In the genomic region with DNA sequence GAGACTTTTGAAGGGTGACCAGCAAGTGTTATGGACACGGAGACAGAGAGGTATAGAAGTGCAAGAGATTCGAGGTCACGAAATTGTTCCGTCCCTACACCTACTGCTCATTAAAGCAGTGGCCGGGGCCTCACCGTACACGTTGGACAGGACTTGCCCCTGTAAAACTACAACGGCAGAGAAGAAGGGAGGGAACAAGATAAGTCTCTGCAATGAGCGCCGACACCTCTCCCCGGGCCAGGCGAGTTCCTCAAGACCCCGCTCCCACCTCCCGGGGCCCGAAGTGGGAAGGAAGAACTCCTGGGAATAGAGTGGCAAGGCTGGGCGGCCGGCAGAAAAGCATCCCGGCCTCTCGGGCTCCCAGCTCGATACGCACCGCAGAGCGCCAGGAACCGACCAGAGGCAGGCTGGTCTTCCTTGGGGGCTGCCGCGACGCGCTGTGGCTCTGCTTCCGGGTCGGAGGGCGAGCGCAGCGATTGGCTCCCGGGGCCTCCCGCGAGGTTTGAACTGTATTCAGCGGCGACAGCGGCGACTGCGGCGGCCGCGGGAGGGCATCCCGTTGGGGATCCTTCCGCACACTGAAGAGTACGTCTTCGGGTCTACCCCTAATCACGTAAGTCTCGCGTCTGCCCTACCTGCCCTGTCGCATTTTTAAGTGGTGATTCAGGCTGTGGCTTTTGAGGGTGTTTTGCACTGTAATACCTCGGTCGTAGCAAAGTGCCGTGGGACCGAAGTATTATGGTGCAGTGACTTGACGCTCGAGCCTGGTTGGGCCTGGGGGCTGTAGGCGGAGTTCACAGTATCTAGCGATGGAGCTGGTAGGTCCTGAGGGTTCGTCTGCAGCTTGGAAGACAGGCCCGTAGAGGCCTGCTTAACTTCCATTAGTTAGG, we compare ENCODE assay signal across 8 cellular contexts. TPM values are rescaled to one million over a fixed set of nuclear protein-coding genes. Genes with fewer than 3 reads are reported as not detected.
DNase-seq lines count a peak whose midpoint lies in the region; ATAC-seq and TF ChIP-seq lines count a peak whose summit lies in the region.

Gene NUP37, minus strand, starts transcription at position 441 of the 890 bp plus-strand sequence. CDS start 1,596 bp downstream, outside the sequence.
Gene PARPBP, plus strand, starts transcription at position 510 of the 890 bp plus-strand sequence. CDS start 3,706 bp downstream, outside the sequence.

- peak; percentile 29 to 61 for TF ChIP-seq POLR2A in adrenal gland (IDR thresholded peaks at IDR 0.05)

- peaks cover 0 to 21% of the 10 kb centered on the region in 2 donors for H3K36me3 ChIP-seq in adrenal gland (replicated peaks in 1 of 2)
- peaks cover 0 to 36% (median 0%) of the 10 kb centered on the region in 9 donors for H3K36me3 ChIP-seq in heart right ventricle

- TF ChIP-seq CTCF in GM12875 (IDR thresholded peaks at IDR 0.05; ENCODE audit: borderline replicate concordance, insufficient read depth, low read depth, low read length) (no peak), adrenal gland (IDR thresholded peaks at IDR 0.05) (peak in 1 of 6 experiments; percentile 18), heart right ventricle (IDR thresholded peaks at IDR 0.05) (peak in 3 of 9 donors; percentile 22 to 45 (median 44))

- DNase-seq in NCI-H1417 (lab: John Stamatoyannopoulos, UW) = peak; percentile 88 to 95 (median 94)
- DNase-seq in T follicular helper cell (ENCODE audit: low read depth) = peak; percentile 88
- peak; percentile 85 to 94 (median 89) for DNase-seq in adrenal gland
- peak; percentile 90 to 92 for DNase-seq in heart right ventricle
- peak; percentile 85 to 99 (median 94) for DNase-seq in posterior cingulate gyrus
- peak; percentile 92 for DNase-seq in ureter (ENCODE audit: low spot score)

- H3K9me3 ChIP-seq in adrenal gland (replicated peaks in 1 of 3) (no peaks in the 10 kb centered on the region), heart right ventricle (no peaks in the 10 kb centered on the region)

- 0 to 1% (median 0%) methylated on average over 18 to 62 of the region's 62 CpGs for WGBS in adrenal gland, 4 donors
- 0 to 1% methylated on average over 62 of the region's 62 CpGs for WGBS in heart right ventricle, 2 donors

- peak; percentile 96 for ATAC-seq in HG02763 (IDR thresholded peaks at IDR 0.05; ENCODE audit: unreplicated experiment)
- peak; percentile 100 for ATAC-seq in heart right ventricle

- peak within 1 kb of the TSS in 4 of 5 donors; percentile 30 to 86 (median 54) for H3K27ac ChIP-seq in adrenal gland
- peak within 1 kb of the TSS; percentile 25 to 94 (median 80) for H3K27ac ChIP-seq in heart right ventricle

- H3K27me3 ChIP-seq in adrenal gland (no peaks in the 10 kb centered on the region), heart right ventricle (no peaks in the 10 kb centered on the region)

- H3K4me3 ChIP-seq in GM12875 (ENCODE audit: low read depth, low read length) = peak within 1 kb of the TSS; percentile 73
- peak within 1 kb of the TSS; percentile 7 to 88 (median 60) for H3K4me3 ChIP-seq in adrenal gland
- H3K4me3 ChIP-seq in heart right ventricle = peak within 1 kb of the TSS; percentile 61 to 89 (median 82)

- H3K4me1 ChIP-seq in adrenal gland (replicated peaks in 1 of 2) = peaks cover 6 to 17% of the 10 kb centered on the region in 2 donors
- H3K4me1 ChIP-seq in heart right ventricle = peaks cover 0 to 22% (median 18%) of the 10 kb centered on the region in 9 donors

- intact Hi-C loops in adrenal gland (cut with DNase I) (no loop called here), heart right ventricle (cut with DNase I) (loop anchor here in 6 of 10 donors (2.0 to 10.0 kb wide), 4 partner anchors 55 to 63 kb away; partner anchors contain the start of gene WASHC3 (in 4 of the 6)), posterior cingulate gyrus (cut with DNase I) (loop anchor here (2.0 kb wide), 1 partner anchor 57 kb away; no protein-coding TSS in a partner anchor)

RNA-seq across cellular contexts. Expression of gene NUP37, which starts in this region (rescaled TPM):
- 10 to 100 TPM; 16.2 to 80.8 (median 28.8) TPM for total RNA-seq in adrenal gland
- polyA plus RNA-seq in adrenal gland = 10 to 100 TPM in 2 of 3 donors, 1 to 10 TPM in 1; 8.6 to 28.3 (median 12.5) TPM
- total RNA-seq in heart right ventricle = 10 to 100 TPM; 16.5 to 23.9 (median 21.1) TPM
- polyA plus RNA-seq in heart right ventricle = 10 to 100 TPM in 1 of 2 donors, 1 to 10 TPM in 1; 6.4 to 15.7 TPM
- total RNA-seq in ureter = 23.4 TPM

RNA-seq across cellular contexts. Expression of gene PARPBP, which starts in this region (rescaled TPM):
- total RNA-seq in adrenal gland = 1 to 10 TPM in 7 of 8 donors, under 1 TPM in 1; 0.67 to 3.5 (median 1.4) TPM
- polyA plus RNA-seq in adrenal gland = 1 to 10 TPM in 2 of 3 donors, under 1 TPM in 1; 0.80 to 2.8 (median 1.3) TPM
- 1 to 10 TPM in 2 of 10 donors, under 1 TPM in 7, not detected in 1; 0.39 to 1.8 (median 0.80) TPM for total RNA-seq in heart right ventricle
- under 1 TPM; 0.39 to 0.80 TPM for polyA plus RNA-seq in heart right ventricle
- total RNA-seq in ureter = 2.7 TPM

Comparison
In these comparisons a context has a peak if more than half of its experiments do, and no peak if none do; other contexts are left out.
1. Peak in every context shown above with its lines: DNase-seq, ATAC-seq, H3K4me3 ChIP-seq and H3K27ac ChIP-seq.
2. intact Hi-C loops: an anchor here in heart right ventricle (2.0 to 10.0 kb wide) and posterior cingulate gyrus (2.0 kb wide); none called in adrenal gland.